ENCODE assay signal across 34 cellular contexts in the genomic region with DNA sequence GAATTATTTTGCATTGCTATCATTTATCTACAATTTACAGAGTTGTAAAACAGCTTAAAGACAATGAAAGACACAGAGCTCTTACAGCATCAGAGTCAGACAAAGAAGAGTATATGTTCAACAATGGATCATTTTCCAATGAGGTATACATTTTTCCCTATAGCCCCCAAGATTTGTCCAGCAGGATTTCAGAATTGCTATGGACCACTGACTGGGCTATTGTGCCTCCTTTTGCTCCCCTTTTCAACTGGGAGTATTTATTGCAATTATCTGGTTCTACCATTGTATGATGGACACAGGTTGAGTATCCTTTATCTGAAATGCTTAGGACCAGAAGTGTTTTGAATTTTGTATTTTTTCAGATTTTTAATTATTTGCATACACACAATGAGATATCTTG.
"Had no signal": no experiment of that assay in that cellular context is flagged by ENCODE, and none has a peak within 500 bp of the region (broad histone marks: within the 10 kb centered on the region; RNA-seq: fewer than 3 reads in every experiment).

No MANE protein-coding gene starts in this region.

- H3K36me3 ChIP-seq: MG63 had no signal

- H3K4me3 ChIP-seq: MG63 had no signal

- DNase-seq: Karpas-422, Kasumi-1, MG63, MM.1S, MV-4-11, NCI-H1048, NCI-H1092, NCI-H1092 treated with DMSO at 0.1 percent for 48 hours, NCI-H1105, NCI-H1105 treated with DMSO at 0.1 percent for 48 hours, NCI-H1417, NCI-H1417 treated with DMSO at 0.1 percent for 48 hours, NCI-H1436, NCI-H1436 treated with DMSO at 0.1 percent for 48 hours, NCI-H146, NCI-H1694, NCI-H1694 treated with DMSO at 0.1 percent for 48 hours, NCI-H187, NCI-H187 treated with DMSO at 0.1 percent for 48 hours, NCI-H1930, NCI-H2029, NCI-H2029 treated with DMSO at 0.1 percent for 48 hours, NCI-H2081, NCI-H2081 treated with DMSO at 0.1 percent for 48 hours, NCI-H2107, NCI-H2171, NCI-H2171 treated with DMSO at 0.1 percent for 48 hours, NCI-H2227 treated with DMSO at 0.1 percent for 48 hours, NCI-H226, NCI-H345, NCI-H446, NCI-H446 treated with DMSO at 0.1 percent for 48 hours, NCI-H510A, NCI-H510A treated with DMSO at 0.1 percent for 48 hours had no signal

- H3K9me3 ChIP-seq: MG63 had no signal
